11 cellular contexts compared by ENCODE assay signal in the genomic region with DNA sequence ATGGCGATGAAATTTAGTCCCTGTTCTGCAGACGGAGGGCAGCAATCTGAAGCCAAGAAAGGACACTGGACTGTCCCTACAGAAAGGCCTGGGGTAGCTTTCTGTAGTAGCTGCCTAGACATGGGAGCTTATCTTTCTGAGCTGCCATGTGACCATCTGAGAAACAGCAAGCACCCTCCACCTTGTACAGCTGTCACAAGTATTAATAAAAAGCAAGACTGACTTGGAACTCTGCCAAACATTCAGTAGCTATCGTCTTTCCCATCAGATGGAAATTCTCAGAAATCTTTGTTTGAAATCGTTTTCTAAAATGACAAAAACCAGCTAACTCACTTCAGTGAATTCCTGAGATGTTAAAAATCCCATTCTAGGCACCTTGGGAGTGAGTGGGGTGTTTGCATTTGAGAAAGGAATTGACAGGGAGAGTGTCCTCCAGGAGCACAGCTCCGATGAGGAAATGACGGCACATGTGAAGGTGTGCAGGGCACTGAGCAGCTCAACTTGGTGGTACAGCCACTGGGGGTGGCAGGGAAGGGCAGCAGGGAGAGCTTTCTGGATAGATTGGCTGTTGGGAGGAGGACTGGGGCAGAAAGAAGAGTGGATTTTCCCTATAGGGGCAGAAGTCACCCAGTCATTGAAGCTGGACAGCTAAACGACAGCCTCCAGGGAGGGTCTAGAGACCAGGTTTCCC. TPM values are rescaled to one million over a fixed set of nuclear protein-coding genes. Genes with fewer than 3 reads are reported as not detected.
DNase-seq lines count a peak whose midpoint lies in the region; ATAC-seq, FAIRE-seq and TF ChIP-seq lines count a peak whose summit lies in the region.
"Had no signal": no experiment of that assay in that cellular context is flagged by ENCODE, and none has a peak within 500 bp of the region (broad histone marks: within the 10 kb centered on the region; RNA-seq: fewer than 3 reads in every experiment).

No MANE protein-coding gene starts in this region.

- H3K4me3 ChIP-seq in mucosa of descending colon: no peak overlapping the region
- H3K4me3 ChIP-seq in transverse colon: no peak overlapping the region

- intact Hi-C loops in mucosa of descending colon (cut with DNase I, micrococcal nuclease) (no loop called here), transverse colon (cut with DNase I; ENCODE audit: low total_unique reads) (no loop called here)

- FAIRE-seq in GM19239 (lab: Jason Lieb, UNC): no peak

- TF ChIP-seq POLR2A in transverse colon (IDR thresholded peaks at IDR 0.05): no peak

- H3K36me3 ChIP-seq in mucosa of descending colon (ENCODE audit: low read depth) (no peaks in the 10 kb centered on the region), transverse colon (no peaks in the 10 kb centered on the region)

- H3K9me3 ChIP-seq in mucosa of descending colon (no peaks in the 10 kb centered on the region), transverse colon (no peaks in the 10 kb centered on the region)

- H3K27me3 ChIP-seq in transverse colon: no peaks in the 10 kb centered on the region

- peak overlapping the region; percentile 98 for H3K27ac ChIP-seq in caudate nucleus (ENCODE audit: low read depth, low read length)
- H3K27ac ChIP-seq in transverse colon: peak overlapping the region; percentile 70 to 79 (median 76)

- peaks cover 34% of the 10 kb centered on the region for H3K4me1 ChIP-seq in mucosa of descending colon (ENCODE audit: low read depth)
- peaks cover 42 to 59% (median 54%) of the 10 kb centered on the region in 4 donors for H3K4me1 ChIP-seq in transverse colon

- ATAC-seq in mucosa of descending colon: peak; percentile 60

- in situ Hi-C loops in transverse colon (cut with MboI; ENCODE audit: low pct_ligation_motif_present in 1 of 4, low pct_unique_long_range_greater_than_20kb in 1 of 4, low sequenced_read_pairs in 3 of 4): no loop called here

- DNase-seq in NCI-H2196 (lab: John Stamatoyannopoulos, UW; ENCODE audit: unreplicated experiment) (peak; percentile 28), NCI-H2196 treated with DMSO at 0.1 percent for 48 hours (lab: John Stamatoyannopoulos, UW; ENCODE audit: unreplicated experiment) (no peak), caudate nucleus (lab: John Stamatoyannopoulos, UW) (peak in 1 of 61 donors; percentile 73), mucosa of descending colon (peak in 1 of 3 donors; percentile 33), transverse colon (no peak), activated gamma-delta T cell treated with Interleukin-2 at 50 U/mL for 16 hours (no peak), GM19239 (ENCODE audit: insufficient read length, low spot score) (no peak), NCI-H187 treated with DMSO at 0.1 percent for 48 hours (lab: John Stamatoyannopoulos, UW) (no peak)
- DNase-seq: SIG-M5 had no signal

- TF ChIP-seq EP300 in transverse colon (IDR thresholded peaks at IDR 0.05; ENCODE audit: low read depth): no peak

- TF ChIP-seq CTCF in mucosa of descending colon (IDR thresholded peaks at IDR 0.05) (no peak), transverse colon (IDR thresholded peaks at IDR 0.05) (no peak)

- WGBS in transverse colon (ENCODE audit: low coverage in 1 of 2), 2 donors: 36 to 38% methylated on average over 4 to 7 of the region's 7 CpGs

RNA-seq across cellular contexts. Expression of gene ACSS1, which starts 24.5 kb away (rescaled TPM):
- 10 to 100 TPM; 29.8 to 37.9 (median 36.9) TPM for total RNA-seq in mucosa of descending colon
- 10 to 100 TPM; 30.3 to 64.7 (median 51.6) TPM for total RNA-seq in transverse colon

RNA-seq across cellular contexts. Expression of gene APMAP, which starts 40.8 kb away (rescaled TPM):
- total RNA-seq in mucosa of descending colon (10 to 100 TPM; 46.3 to 51.5 (median 47.3) TPM), transverse colon (10 to 100 TPM; 14.9 to 88.6 (median 50.2) TPM)

RNA-seq across cellular contexts. Expression of gene VSX1, which starts 48.5 kb away (rescaled TPM):
- total RNA-seq in mucosa of descending colon (under 1 TPM in 1 of 3 donors, not detected in 2; 0.22 TPM), transverse colon (under 1 TPM in 1 of 4 donors, not detected in 3; 0.16 TPM)
- total RNA-seq: activated CD8-positive, alpha-beta memory T cell treated with anti-CD3 and anti-CD28 coated beads for 36 hours; subcutaneous adipose tissue had no signal
